In genomic region chr10:79374312-79375191, GRCh38 we compare ENCODE assay signal across 8 cellular contexts. TPM values are rescaled to one million over a fixed set of nuclear protein-coding genes. Genes with fewer than 3 reads are reported as not detected.
DNase-seq lines count a peak whose midpoint lies in the region; ATAC-seq lines count a peak whose summit lies in the region.

No MANE protein-coding gene starts in this region.

- no peak overlapping the region for H3K4me3 Mint-ChIP-seq in CD8-positive, alpha-beta memory T cell
- no peak overlapping the region for H3K4me3 Mint-ChIP-seq in activated CD4-positive, alpha-beta memory T cell treated with anti-CD3 and anti-CD28 coated beads for 36 hours

- peaks cover 0 to 4% (median 3%) of the 10 kb centered on the region in 3 donors for H3K4me1 Mint-ChIP-seq in CD8-positive, alpha-beta memory T cell
- H3K4me1 Mint-ChIP-seq in activated CD4-positive, alpha-beta memory T cell treated with anti-CD3 and anti-CD28 coated beads for 36 hours (ENCODE audit: low read depth), result peaks cover 2% of the 10 kb centered on the region

- H3K9me3 Mint-ChIP-seq in CD8-positive, alpha-beta memory T cell, result peaks cover 0 to 9% (median 7%) of the 10 kb centered on the region in 5 donors
- H3K9me3 Mint-ChIP-seq in activated CD4-positive, alpha-beta memory T cell treated with anti-CD3 and anti-CD28 coated beads for 36 hours, result peaks cover 14% of the 10 kb centered on the region

- intact Hi-C loops in activated CD4-positive, alpha-beta memory T cell treated with anti-CD3 and anti-CD28 coated beads for 36 hours (cut with micrococcal nuclease), result loop anchor here (1.0 to 5.0 kb wide), 4 partner anchors 26 to 773 kb away; no protein-coding TSS in a partner anchor

- peaks cover 5% of the 10 kb centered on the region for H3K4me1 ChIP-seq in CD8-positive, alpha-beta memory T cell (ENCODE audit: insufficient read depth, low read length)

- peak; percentile 56 to 80 (median 65) for DNase-seq in CD8-positive, alpha-beta memory T cell
- peak; percentile 92 for DNase-seq in H7
- peak; percentile 77 for DNase-seq in NCI-H460 (ENCODE audit: extremely low read depth, low read depth)
- peak; percentile 84 for DNase-seq in activated CD4-positive, alpha-beta memory T cell treated with anti-CD3 and anti-CD28 coated beads for 36 hours
- DNase-seq in ecto neural progenitor cell (ENCODE audit: low spot score), result peak; percentile 88
- peak; percentile 61 to 73 for DNase-seq in lung microvascular endothelial cell (ENCODE audit: low read depth in 2 of 2)
- DNase-seq in stimulated activated CD8-positive, alpha-beta memory T cell treated with anti-CD3 and anti-CD28 coated beads, Interleukin-12 subunit alpha, Interleukin-12 subunit beta, amount 100 ng/mL, for 4 hours (ENCODE audit: low read depth), result peak; percentile 52

- no peaks in the 10 kb centered on the region for H3K36me3 ChIP-seq in CD8-positive, alpha-beta memory T cell (ENCODE audit: insufficient read depth, low read length)
- no peaks in the 10 kb centered on the region for H3K36me3 ChIP-seq in H7 (replicated peaks; ENCODE audit: control insufficient read depth, insufficient read depth, low read length)

- POLR2A ChIA-PET in CD8-positive, alpha-beta memory T cell (lab: Charles Lee), result no interaction called here
- POLR2A ChIA-PET in activated CD4-positive, alpha-beta memory T cell treated with anti-CD3 and anti-CD28 coated beads for 36 hours (lab: Charles Lee), result interaction anchor here (0.7 to 1.0 kb wide), 2 partner anchors 16 to 93 kb away, joined by 3 read pairs; no protein-coding TSS in a partner anchor

- peaks cover 0 to 4% of the 10 kb centered on the region in 2 donors for H3K27me3 Mint-ChIP-seq in CD8-positive, alpha-beta memory T cell
- no peaks in the 10 kb centered on the region for H3K27me3 Mint-ChIP-seq in activated CD4-positive, alpha-beta memory T cell treated with anti-CD3 and anti-CD28 coated beads for 36 hours

- ATAC-seq in GM18873 (IDR thresholded peaks at IDR 0.05; ENCODE audit: low FRiP score, unreplicated experiment), result no peak

- H3K9me3 ChIP-seq in CD8-positive, alpha-beta memory T cell (ENCODE audit: low read length), result no peaks in the 10 kb centered on the region

- peaks cover 0 to 4% (median 0%) of the 10 kb centered on the region in 3 donors for H3K36me3 Mint-ChIP-seq in CD8-positive, alpha-beta memory T cell
- H3K36me3 Mint-ChIP-seq in activated CD4-positive, alpha-beta memory T cell treated with anti-CD3 and anti-CD28 coated beads for 36 hours, result no peaks in the 10 kb centered on the region

- peak overlapping the region in 1 of 8 donors; percentile 53 for H3K27ac Mint-ChIP-seq in CD8-positive, alpha-beta memory T cell
- no peak overlapping the region for H3K27ac Mint-ChIP-seq in activated CD4-positive, alpha-beta memory T cell treated with anti-CD3 and anti-CD28 coated beads for 36 hours

- no peaks in the 10 kb centered on the region for H3K27me3 ChIP-seq in CD8-positive, alpha-beta memory T cell (ENCODE audit: insufficient read depth, low read length, poor library complexity, severe bottlenecking)
- no peaks in the 10 kb centered on the region for H3K27me3 ChIP-seq in H7 (ENCODE audit: control insufficient read depth, insufficient read depth, low read length)

- H3K4me3 ChIP-seq in CD8-positive, alpha-beta memory T cell (ENCODE audit: low read length), result no peak overlapping the region
- no peak overlapping the region for H3K4me3 ChIP-seq in H7 (ENCODE audit: insufficient read depth, low read depth, low read length)

- CTCF ChIA-PET in CD8-positive, alpha-beta memory T cell (lab: Charles Lee), result interaction anchor here (0.7 to 3.5 kb wide), 36 partner anchors 8 to 133 kb away, joined by 3 to 59 read pairs (median 4); partner anchors contain the start of gene PPIF
- CTCF ChIA-PET in activated CD4-positive, alpha-beta memory T cell treated with anti-CD3 and anti-CD28 coated beads for 36 hours (lab: Charles Lee), result interaction anchor here (0.6 to 4.8 kb wide), 53 partner anchors 9 to 1761 kb away, joined by 3 to 74 read pairs (median 5); partner anchors contain the start of genes PPIF and ZCCHC24

- no peak overlapping the region for H3K27ac ChIP-seq in CD8-positive, alpha-beta memory T cell (ENCODE audit: low read depth, low read length)

RNA-seq across cellular contexts. Expression of gene PPIF, which starts 27.3 kb away (rescaled TPM):
- 100 to 1,000 TPM; 173 to 181 TPM for total RNA-seq in CD8-positive, alpha-beta memory T cell
- polyA plus RNA-seq in CD8-positive, alpha-beta memory T cell, result 13.7 TPM
- 78.6 and 87.5 TPM in 2 replicates for total RNA-seq in H7 (2014; rRNA removed; shearing (Covaris generic))
- total RNA-seq in NCI-H460 (2014; rRNA removed; shearing (Covaris generic)), result 84.5 and 96.5 TPM in 2 replicates
- polyA plus RNA-seq in NCI-H460 (2014; cell fraction: nucleus; rRNA removed), result 234 and 261 TPM in 2 replicates
- 10 to 100 TPM; 87.2 to 94.0 TPM for total RNA-seq in activated CD4-positive, alpha-beta memory T cell treated with anti-CD3 and anti-CD28 coated beads for 36 hours
- 10.9 and 13.1 TPM in 2 replicates for total RNA-seq in lung microvascular endothelial cell
